23 cellular contexts compared by ENCODE assay signal in the genomic region with DNA sequence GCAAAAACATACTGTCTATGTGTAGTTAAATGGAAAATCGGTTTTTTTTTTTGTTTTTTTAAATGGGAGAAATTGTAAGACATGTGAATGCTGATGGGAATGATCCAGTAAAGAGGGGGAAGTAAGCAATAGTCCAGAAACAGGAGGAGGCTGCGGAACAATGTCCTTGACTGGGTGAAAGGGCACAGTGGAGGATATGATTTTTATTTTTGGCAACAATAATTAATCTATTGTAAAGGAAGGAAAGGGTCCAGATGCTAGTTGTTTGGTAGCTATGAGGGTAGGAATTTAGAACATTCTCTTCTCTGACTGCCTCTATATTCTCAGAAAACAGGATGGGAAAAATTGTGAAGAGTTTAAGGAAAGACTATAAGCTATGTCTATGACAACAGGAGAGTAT.
"Had no signal": no experiment of that assay in that cellular context is flagged by ENCODE, and none has a peak within 500 bp of the region (broad histone marks: within the 10 kb centered on the region; RNA-seq: fewer than 3 reads in every experiment).

No MANE protein-coding gene starts in this region.

- H3K4me2 ChIP-seq: hepatocyte had no signal

- H3K27me3 ChIP-seq: foreskin keratinocyte, hepatocyte, spleen, stomach had no signal

- H3K4me3 Mint-ChIP-seq: effector memory CD8-positive, alpha-beta T cell; naive thymus-derived CD4-positive, alpha-beta T cell had no signal

- H3K9ac ChIP-seq: parathyroid adenoma had no signal

- H3K27ac ChIP-seq: foreskin keratinocyte, hepatocyte, parathyroid adenoma, prostate gland, stomach, thoracic aorta had no signal

- H3K36me3 Mint-ChIP-seq: naive thymus-derived CD4-positive, alpha-beta T cell had no signal

- DNase-seq: central memory CD4-positive, alpha-beta T cell; cortex of kidney; effector memory CD8-positive, alpha-beta T cell; erythroblast; head of caudate nucleus; left colon; left ventricle myocardium superior; mesendoderm; naive thymus-derived CD4-positive, alpha-beta T cell; occipital lobe; spleen; stimulated activated CD4-positive, alpha-beta T cell treated with anti-CD3 and anti-CD28 coated beads, Interleukin-15, amount 100 ng/mL, for 24 hours; stimulated activated CD4-positive, alpha-beta T cell treated with anti-CD3 and anti-CD28 coated beads, Interleukin-1b, Interleukin-23, amount 100 ng/mL, for 48 hours; stimulated activated naive CD4-positive, alpha-beta T cell; stomach; substantia nigra; trophoblast cell had no signal

- H3K9me3 ChIP-seq: prostate gland, stomach, thoracic aorta had no signal

- H3K4me1 ChIP-seq: parathyroid adenoma, prostate gland, stomach had no signal

- H3K4me1 Mint-ChIP-seq: naive thymus-derived CD4-positive, alpha-beta T cell had no signal

- H3K27ac Mint-ChIP-seq: effector memory CD8-positive, alpha-beta T cell; naive thymus-derived CD4-positive, alpha-beta T cell had no signal

- H3K27me3 Mint-ChIP-seq: effector memory CD8-positive, alpha-beta T cell; naive thymus-derived CD4-positive, alpha-beta T cell had no signal

- H2AFZ ChIP-seq: hepatocyte, parathyroid adenoma had no signal

- H3K4me3 ChIP-seq: hepatocyte, lung, prostate gland, spleen, stomach, thoracic aorta had no signal

- ATAC-seq: effector memory CD8-positive, alpha-beta T cell; left colon; left ventricle myocardium superior; naive thymus-derived CD4-positive, alpha-beta T cell had no signal

- H3K79me2 ChIP-seq: hepatocyte, parathyroid adenoma had no signal

- H3K36me3 ChIP-seq: prostate gland, spleen, stomach, thoracic aorta had no signal
